ENCODE assay signal across 12 cellular contexts in genomic region chr19:38452430-38453366, GRCh38. TPM values are rescaled to one million over a fixed set of nuclear protein-coding genes. Genes with fewer than 3 reads are reported as not detected.
A peak's percentile ranks its signal among the peaks of the same experiment; 100 is the strongest.
DNase-seq lines count a peak whose midpoint lies in the region; ATAC-seq and TF ChIP-seq lines count a peak whose summit lies in the region.
"Had no signal": no experiment of that assay in that cellular context is flagged by ENCODE, and none has a peak within 500 bp of the region (broad histone marks: within the 10 kb centered on the region; RNA-seq: fewer than 3 reads in every experiment).

No MANE protein-coding gene starts in this region.

- H3K4me3 Mint-ChIP-seq in activated naive CD4-positive, alpha-beta T cell treated with anti-CD3 and anti-CD28 coated beads for 36 hours: no peak overlapping the region
- H3K4me3 Mint-ChIP-seq in endothelial cell (ENCODE audit: unreplicated experiment) (no peak overlapping the region), type B pancreatic cell (no peak overlapping the region)
- no peak overlapping the region for H3K4me3 Mint-ChIP-seq in stimulated activated effector memory CD8-positive, alpha-beta T cell treated with anti-CD3 and anti-CD28 coated beads, Interleukin-12 subunit alpha, Interleukin-12 subunit beta, amount 100 ng/mL, for 72 hours
- H3K4me3 Mint-ChIP-seq: activated B cell treated with CpG ODN at 0.5 μM for 24 hours had no signal

- peak; percentile 15 for DNase-seq in activated naive CD4-positive, alpha-beta T cell treated with anti-CD3 and anti-CD28 coated beads for 36 hours
- no peak for DNase-seq in activated naive CD4-positive, alpha-beta T cell (lab: John Stamatoyannopoulos, UW)
- peak; percentile 71 for DNase-seq in NCI-H1048 (lab: John Stamatoyannopoulos, UW)
- peak; percentile 16 for DNase-seq in endothelial cell (ENCODE audit: low spot score)
- DNase-seq in stimulated activated effector memory CD8-positive, alpha-beta T cell treated with anti-CD3 and anti-CD28 coated beads, Interleukin-12 subunit alpha, Interleukin-12 subunit beta, amount 100 ng/mL, for 72 hours (ENCODE audit: low spot score in 2 of 2): no peak
- no peak for DNase-seq in type B pancreatic cell (ENCODE audit: extremely low spot score, unreplicated experiment)
- DNase-seq in C1 segment of cervical spinal cord (lab: John Stamatoyannopoulos, UW): no peak
- DNase-seq: activated B cell treated with CpG ODN at 0.5 μM for 24 hours, left cardiac atrium, NCI-H1092 had no signal

- no peak for TF ChIP-seq CTCF in endothelial cell (IDR thresholded peaks at IDR 0.05; ENCODE audit: unreplicated experiment)
- TF ChIP-seq CTCF in type B pancreatic cell (conservative IDR thresholded peaks at IDR 0.05): no peak

- H3K27ac Mint-ChIP-seq in activated naive CD4-positive, alpha-beta T cell treated with anti-CD3 and anti-CD28 coated beads for 36 hours: no peak overlapping the region
- H3K27ac Mint-ChIP-seq in endothelial cell (ENCODE audit: unreplicated experiment) (no peak overlapping the region), type B pancreatic cell (no peak overlapping the region)
- peak overlapping the region; percentile 60 for H3K27ac Mint-ChIP-seq in stimulated activated effector memory CD8-positive, alpha-beta T cell treated with anti-CD3 and anti-CD28 coated beads, Interleukin-12 subunit alpha, Interleukin-12 subunit beta, amount 100 ng/mL, for 72 hours
- H3K27ac Mint-ChIP-seq: activated B cell treated with CpG ODN at 0.5 μM for 24 hours had no signal

- CTCF ChIA-PET in activated naive CD4-positive, alpha-beta T cell treated with anti-CD3 and anti-CD28 coated beads for 36 hours (lab: Charles Lee): no interaction called here

- no peaks in the 10 kb centered on the region for H3K9me3 Mint-ChIP-seq in activated naive CD4-positive, alpha-beta T cell treated with anti-CD3 and anti-CD28 coated beads for 36 hours
- H3K9me3 Mint-ChIP-seq in endothelial cell (ENCODE audit: unreplicated experiment): no peaks in the 10 kb centered on the region
- no peaks in the 10 kb centered on the region for H3K9me3 Mint-ChIP-seq in stimulated activated effector memory CD8-positive, alpha-beta T cell treated with anti-CD3 and anti-CD28 coated beads, Interleukin-12 subunit alpha, Interleukin-12 subunit beta, amount 100 ng/mL, for 72 hours
- no peaks in the 10 kb centered on the region for H3K9me3 Mint-ChIP-seq in type B pancreatic cell

- no peaks in the 10 kb centered on the region for H3K4me1 Mint-ChIP-seq in activated naive CD4-positive, alpha-beta T cell treated with anti-CD3 and anti-CD28 coated beads for 36 hours (ENCODE audit: low read depth)
- H3K4me1 Mint-ChIP-seq in endothelial cell (ENCODE audit: unreplicated experiment) (no peaks in the 10 kb centered on the region), type B pancreatic cell (ENCODE audit: unreplicated experiment) (no peaks in the 10 kb centered on the region)
- peaks cover 7% of the 10 kb centered on the region for H3K4me1 Mint-ChIP-seq in stimulated activated effector memory CD8-positive, alpha-beta T cell treated with anti-CD3 and anti-CD28 coated beads, Interleukin-12 subunit alpha, Interleukin-12 subunit beta, amount 100 ng/mL, for 72 hours
- H3K4me1 Mint-ChIP-seq: activated B cell treated with CpG ODN at 0.5 μM for 24 hours had no signal

- no peaks in the 10 kb centered on the region for H3K27me3 Mint-ChIP-seq in activated naive CD4-positive, alpha-beta T cell treated with anti-CD3 and anti-CD28 coated beads for 36 hours (ENCODE audit: low read depth)
- H3K27me3 Mint-ChIP-seq in endothelial cell (ENCODE audit: unreplicated experiment) (peaks cover 14% of the 10 kb centered on the region), type B pancreatic cell (no peaks in the 10 kb centered on the region)

- no peaks in the 10 kb centered on the region for H3K36me3 Mint-ChIP-seq in activated naive CD4-positive, alpha-beta T cell treated with anti-CD3 and anti-CD28 coated beads for 36 hours (ENCODE audit: low read depth)
- H3K36me3 Mint-ChIP-seq in endothelial cell (ENCODE audit: low read depth, unreplicated experiment): peaks cover 16% of the 10 kb centered on the region
- H3K36me3 Mint-ChIP-seq in stimulated activated effector memory CD8-positive, alpha-beta T cell treated with anti-CD3 and anti-CD28 coated beads, Interleukin-12 subunit alpha, Interleukin-12 subunit beta, amount 100 ng/mL, for 72 hours: peaks cover 83% of the 10 kb centered on the region
- H3K36me3 Mint-ChIP-seq in type B pancreatic cell: no peaks in the 10 kb centered on the region

- peak; percentile 51 for ATAC-seq in stimulated activated effector memory CD8-positive, alpha-beta T cell treated with anti-CD3 and anti-CD28 coated beads, Interleukin-12 subunit alpha, Interleukin-12 subunit beta, amount 100 ng/mL, for 72 hours
- ATAC-seq in HG03457 (IDR thresholded peaks at IDR 0.05; ENCODE audit: unreplicated experiment): no peak

- intact Hi-C loops in activated naive CD4-positive, alpha-beta T cell treated with anti-CD3 and anti-CD28 coated beads for 36 hours (cut with micrococcal nuclease): no loop called here

RNA-seq across cellular contexts. Expression of gene RYR1, which starts 19.2 kb away (rescaled TPM):
- 1 to 10 TPM in 1 of 2 experiments, under 1 TPM in 1; 0.96 to 1.6 TPM for total RNA-seq in activated naive CD4-positive, alpha-beta T cell treated with anti-CD3 and anti-CD28 coated beads for 36 hours
- 1.3 TPM for total RNA-seq in endothelial cell (ENCODE audit: unreplicated experiment)
- 3.3 and 9.3 TPM in 2 replicates for total RNA-seq in type B pancreatic cell (ENCODE audit: low replicate concordance)

RNA-seq across cellular contexts. Expression of gene RASGRP4, which starts 26.7 kb away (rescaled TPM):
- under 1 TPM; 0.30 to 0.41 TPM for total RNA-seq in activated naive CD4-positive, alpha-beta T cell treated with anti-CD3 and anti-CD28 coated beads for 36 hours
- total RNA-seq in endothelial cell (ENCODE audit: unreplicated experiment) (8.1 TPM), type B pancreatic cell (ENCODE audit: low replicate concordance) (not detected in 2 replicates)
- total RNA-seq: epithelial cell of proximal tubule had no signal

RNA-seq across cellular contexts. Expression of gene FAM98C, which starts 49.8 kb away (rescaled TPM):
- 10 to 100 TPM; 21.5 to 27.0 TPM for total RNA-seq in activated naive CD4-positive, alpha-beta T cell treated with anti-CD3 and anti-CD28 coated beads for 36 hours
- total RNA-seq in endothelial cell (ENCODE audit: unreplicated experiment) (10.6 TPM), type B pancreatic cell (ENCODE audit: low replicate concordance) (25.2 and 27.3 TPM in 2 replicates)

Comparison
In these comparisons a context has a peak if more than half of its experiments do, and no peak if none do; other contexts are left out.
1. DNase-seq: peak in activated naive CD4-positive, alpha-beta T cell treated with anti-CD3 and anti-CD28 coated beads for 36 hours (single experiment), NCI-H1048 (single experiment) and endothelial cell (single experiment); none in activated naive CD4-positive, alpha-beta T cell (0 of 4), stimulated activated effector memory CD8-positive, alpha-beta T cell treated with anti-CD3 and anti-CD28 coated beads, Interleukin-12 subunit alpha, Interleukin-12 subunit beta, amount 100 ng/mL, for 72 hours (0 of 2), type B pancreatic cell (single experiment) and C1 segment of cervical spinal cord (0 of 14).